In the genomic region with DNA sequence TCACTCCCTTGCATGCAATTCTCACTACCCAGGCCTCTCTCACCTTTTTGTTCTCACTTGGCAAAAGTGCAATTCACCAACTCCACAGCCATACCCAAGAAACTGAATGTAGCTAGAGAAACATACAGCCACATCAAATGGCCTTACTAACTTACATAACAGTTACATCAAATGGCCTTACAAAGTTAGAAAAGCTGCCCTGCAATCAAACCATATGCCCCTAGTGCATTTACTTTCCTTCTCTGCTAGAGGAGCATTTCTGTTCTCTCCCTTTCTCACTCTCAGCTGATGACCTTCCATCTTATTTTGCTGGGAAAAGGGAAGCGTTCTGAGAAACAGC, we compare ENCODE assay signal across 19 cellular contexts. TPM values are rescaled to one million over a fixed set of nuclear protein-coding genes. Genes with fewer than 3 reads are reported as not detected.
A peak's percentile ranks its signal among the peaks of the same experiment; 100 is the strongest.
DNase-seq lines count a peak whose midpoint lies in the region; ATAC-seq, FAIRE-seq and TF ChIP-seq lines count a peak whose summit lies in the region.
"Had no signal": no experiment of that assay in that cellular context is flagged by ENCODE, and none has a peak within 500 bp of the region (broad histone marks: within the 10 kb centered on the region; RNA-seq: fewer than 3 reads in every experiment).

No MANE protein-coding gene starts in this region.

- peaks cover 4% of the 10 kb centered on the region for H3K4me1 ChIP-seq in right cardiac atrium (ENCODE audit: control insufficient read depth, insufficient read depth, low read length)
- H3K4me1 ChIP-seq in heart left ventricle: peaks cover 0 to 54% (median 17%) of the 10 kb centered on the region in 12 donors
- H3K4me1 ChIP-seq in GM12878 (ENCODE audit: control insufficient read depth, insufficient read depth, low read length): peaks cover 6% of the 10 kb centered on the region; the same call in 1 of the 2 replicates
- no peaks in the 10 kb centered on the region for H3K4me1 ChIP-seq in mesodermal cell (ENCODE audit: control insufficient read depth, insufficient read depth, low read length, poor library complexity, severe bottlenecking)
- no peaks in the 10 kb centered on the region for H3K4me1 ChIP-seq in neural progenitor cell

- H4K20me1 ChIP-seq in GM12878 (ENCODE audit: control insufficient read depth, insufficient read depth) (no peaks in the 10 kb centered on the region), neural progenitor cell (ENCODE audit: low read depth) (no peaks in the 10 kb centered on the region)

- no TSS peak for BruUV-seq in GM12878 (replicated peaks; lab: Mats Ljungman, UMichigan)

- RAD21 ChIA-PET in GM12878 (lab: Charles Lee; ENCODE audit: unreplicated experiment): interaction anchor here (1.0 kb wide), 1 partner anchor 23 kb away, joined by 3 read pairs; no protein-coding TSS in a partner anchor

- H3K36me3 ChIP-seq in heart left ventricle: no peaks in the 10 kb centered on the region
- no peaks in the 10 kb centered on the region for H3K36me3 ChIP-seq in GM12878 (ENCODE audit: control insufficient read depth in 2 of 2, insufficient read depth in 2 of 2, low read length in 1 of 2)
- H3K36me3 ChIP-seq in mesodermal cell (ENCODE audit: control insufficient read depth, insufficient read depth, low read length): no peaks in the 10 kb centered on the region
- no peaks in the 10 kb centered on the region for H3K36me3 ChIP-seq in neural progenitor cell

- no peak overlapping the region for H2AFZ ChIP-seq in GM12878 (ENCODE audit: control insufficient read depth, low read depth, low read length)
- H2AFZ ChIP-seq in neural progenitor cell (replicated peaks): no peak overlapping the region

- TF ChIP-seq RAD21 in GM12878 (IDR thresholded peaks at IDR 0.05; ENCODE audit: insufficient read depth, low read depth, low read length): no peak

- WGBS in right cardiac atrium: 80% methylated on average over 1 of the region's 1 CpG
- 66 to 80% (median 79%) methylated on average over 1 of the region's 1 CpG for WGBS in heart left ventricle, 4 donors
- 81% methylated on average over 1 of the region's 1 CpG for WGBS in GM12878 (ENCODE audit: insufficient coverage, insufficient replicate concordance, low lambda C conversion rate, missing lambda C conversion rate)
- WGBS in mesodermal cell (ENCODE audit: insufficient coverage in 2 of 2), 2 experiments: 92% methylated on average over 1 of the region's 1 CpG; no CpG with 5 or more reads in 1 of the 2 experiments

- H3K9me3 ChIP-seq in right cardiac atrium (ENCODE audit: control insufficient read depth, low read length) (no peaks in the 10 kb centered on the region), heart left ventricle (no peaks in the 10 kb centered on the region), GM12878 (replicated peaks; ENCODE audit: control insufficient read depth, insufficient read depth, low read length) (no peaks in the 10 kb centered on the region), mesodermal cell (ENCODE audit: control insufficient read depth, low read length) (no peaks in the 10 kb centered on the region), neural progenitor cell (ENCODE audit: low read depth) (no peaks in the 10 kb centered on the region)

- H3K27me3 ChIP-seq in right cardiac atrium (ENCODE audit: control insufficient read depth, insufficient read depth): no peaks in the 10 kb centered on the region
- H3K27me3 ChIP-seq in heart left ventricle: no peaks in the 10 kb centered on the region
- H3K27me3 ChIP-seq in GM12878 (replicated peaks in 1 of 2; ENCODE audit: control insufficient read depth in 2 of 2, insufficient read depth in 2 of 2, low read length in 1 of 2): no peaks in the 10 kb centered on the region
- H3K27me3 ChIP-seq in neural progenitor cell: no peaks in the 10 kb centered on the region

- H3K27me3 Mint-ChIP-seq in neural progenitor cell (ENCODE audit: insufficient read depth, low read depth): no peaks in the 10 kb centered on the region

- CTCF ChIA-PET in GM12878 (lab: Yijun Ruan, JAX): interaction anchor here (1.1 to 7.7 kb wide), 5 partner anchors 10 to 360 kb away, joined by 3 to 46 read pairs (median 6); a partner anchor contains a TSS

- SMC1A ChIA-PET in GM12878 (lab: Charles Lee; ENCODE audit: uncharacterized antibody, unreplicated experiment): interaction anchor here (1.0 to 1.9 kb wide), 5 partner anchors 8 to 188 kb away, joined by 3 to 8 read pairs (median 6); a partner anchor contains a TSS

- no peak for TF ChIP-seq EP300 in GM12878 (IDR thresholded peaks at IDR 0.05; ENCODE audit: borderline replicate concordance in 1 of 2, control insufficient read depth in 1 of 2, low read depth in 2 of 2, low read length in 2 of 2)

- no peak for DNase-seq in right cardiac atrium
- no peak for DNase-seq in heart left ventricle
- DNase-seq in GM12878 (ENCODE audit: low read depth, low spot score): no peak
- no peak for DNase-seq in neural progenitor cell (ENCODE audit: low spot score)
- no peak for DNase-seq in NCI-H2227 treated with DMSO at 0.1 percent for 48 hours (lab: John Stamatoyannopoulos, UW)
- DNase-seq in LoVo (ENCODE audit: low spot score): no peak
- DNase-seq in activated CD8-positive, alpha-beta memory T cell treated with anti-CD3 and anti-CD28 coated beads for 24 hours: no peak
- DNase-seq: 8988T; Calu3; CD8-positive, alpha-beta T cell; EL; NCI-H1417; NCI-H187 treated with DMSO at 0.1 percent for 48 hours; NCI-H226; NCI-H524; NCI-H82 had no signal

- ATAC-seq in right cardiac atrium (no peak), heart left ventricle (no peak), GM12878 (peak; percentile 21; the same call in 2 of the 3 replicates)
- ATAC-seq: CD8-positive, alpha-beta T cell; HepG2 had no signal

- no peak overlapping the region for H3K4me3 Mint-ChIP-seq in neural progenitor cell
- H3K4me3 Mint-ChIP-seq: CD8-positive, alpha-beta T cell had no signal

- in situ Hi-C loops in GM12878 (cut with MboI): no loop called here

- H3K9me3 Mint-ChIP-seq in neural progenitor cell: no peaks in the 10 kb centered on the region
- H3K9me3 Mint-ChIP-seq: CD8-positive, alpha-beta T cell had no signal

- H3K36me3 Mint-ChIP-seq in neural progenitor cell: peaks cover 3% of the 10 kb centered on the region
- H3K36me3 Mint-ChIP-seq: CD8-positive, alpha-beta T cell had no signal

- H3F3A ChIP-seq in neural progenitor cell (ENCODE audit: low read depth): no peaks in the 10 kb centered on the region

- TF ChIP-seq POLR2A in heart left ventricle (IDR thresholded peaks at IDR 0.05): no peak
- no peak for TF ChIP-seq POLR2A in GM12878 (IDR thresholded peaks at IDR 0.05; ENCODE audit: low read depth, low read length)

- no peak overlapping the region for H3K27ac Mint-ChIP-seq in neural progenitor cell
- H3K27ac Mint-ChIP-seq: CD8-positive, alpha-beta T cell had no signal

- TF ChIP-seq CTCF in heart left ventricle (IDR thresholded peaks at IDR 0.05) (no peak), GM12878 (IDR thresholded peaks at IDR 0.05 in 2 of 3, conservative IDR thresholded peaks at IDR 0.05 in 1 of 3; ENCODE audit: control insufficient read depth in 2 of 3, extremely low read depth in 1 of 3, insufficient read depth in 1 of 3, low read depth in 3 of 3, low read length in 3 of 3) (no peak), neural progenitor cell (IDR thresholded peaks at IDR 0.05) (no peak)

- POLR2A ChIA-PET in GM12878 (lab: Charles Lee): no interaction called here

- FAIRE-seq in GM12878 (lab: Jason Lieb, UNC): no peak
- FAIRE-seq: H1, HepG2 had no signal

- no peak overlapping the region for H3K4me2 ChIP-seq in GM12878 (ENCODE audit: control insufficient read depth, insufficient read depth)
- H3K4me2 ChIP-seq in neural progenitor cell: no peak overlapping the region

- intact Hi-C loops in right cardiac atrium (cut with DNase I): no loop called here
- intact Hi-C loops in heart left ventricle (cut with DNase I): no loop called here
- intact Hi-C loops in GM12878 (cut with micrococcal nuclease; ENCODE audit: unreplicated experiment): no loop called here

- H3K4me1 Mint-ChIP-seq in neural progenitor cell: no peaks in the 10 kb centered on the region

- H3K79me2 ChIP-seq in GM12878 (ENCODE audit: control insufficient read depth, insufficient read depth, low read length) (no peaks in the 10 kb centered on the region), neural progenitor cell (ENCODE audit: low read depth) (no peaks in the 10 kb centered on the region)

- H3K4me3 ChIP-seq in right cardiac atrium (ENCODE audit: low read length): no peak overlapping the region
- peak overlapping the region in 5 of 12 donors; percentile 2 to 49 (median 11) for H3K4me3 ChIP-seq in heart left ventricle
- no peak overlapping the region for H3K4me3 ChIP-seq in GM12878
- no peak overlapping the region for H3K4me3 ChIP-seq in mesodermal cell (ENCODE audit: extremely low read depth, insufficient read depth, low read length, poor library complexity, severe bottlenecking)
- H3K4me3 ChIP-seq in neural progenitor cell: no peak overlapping the region

- H3K27ac ChIP-seq in right cardiac atrium (ENCODE audit: low read length) (peak overlapping the region; percentile 21), heart left ventricle (peak overlapping the region in 6 of 12 donors; percentile 1 to 79 (median 6)), GM12878 (ENCODE audit: control insufficient read depth, insufficient read depth) (no peak overlapping the region), mesodermal cell (ENCODE audit: low read depth, low read length, severe bottlenecking) (peak overlapping the region; percentile 63), neural progenitor cell (no peak overlapping the region)

- H3K9ac ChIP-seq in GM12878 (ENCODE audit: control insufficient read depth, insufficient read depth, low read length): no peak overlapping the region
- H3K9ac ChIP-seq in neural progenitor cell: no peak overlapping the region

RNA-seq across cellular contexts. Expression of a gene that starts 10.3 kb away (rescaled TPM):
- total RNA-seq in right cardiac atrium (100 to 1,000 TPM in 1 of 4 donors, 10 to 100 TPM in 3; 83.2 to 100 (median 84.9) TPM), heart left ventricle (10 to 100 TPM; 29.7 to 99.4 (median 44.0) TPM), GM12878 (2014; rRNA removed) (16.1 and 18.3 TPM in 2 replicates), GM12878 (2014; rRNA removed; fragmentation: Illumina TruSeq; extraction: Trizol) (19.4 and 20.2 TPM in 2 replicates), GM12878 (2021) (20.6 and 21.5 TPM in 2 replicates), neural progenitor cell (ENCODE audit: low replicate concordance) (35.2 and 67.4 TPM in 2 replicates)
- polyA plus RNA-seq in right cardiac atrium (69.1 TPM), heart left ventricle (10 to 100 TPM; 21.2 to 44.0 TPM), GM12878 (2011; rRNA removed) (43.6 and 55.5 TPM in 2 replicates), GM12878 (2014; fragmentation: Illumina TruSeq; extraction: Trizol) (26.9 and 30.4 TPM in 2 replicates), GM12878 (2014; fragmentation: Nextera tagmentation; extraction: Ambion mirVana) (10 to 100 TPM; 21.5 to 25.3 TPM), GM12878 (2014; rRNA removed) (14.2 and 15.4 TPM in 2 replicates), GM12878 (2016; fragmentation: Nextera tagmentation; extraction: Ambion mirVana) (10 to 100 TPM; 14.9 to 15.4 TPM)
- 32.3 and 37.1 TPM in 2 replicates for total RNA-seq in GM12878 (2013; cell fraction: nucleolus; rRNA removed)
- 16.8 TPM for polyA plus RNA-seq in GM12878 (2011; ENCODE audit: low read depth)
- 23.9 and 33.0 TPM in 2 replicates for polyA plus RNA-seq in GM12878 (2011; cell fraction: cytosol; rRNA removed)
- polyA plus RNA-seq in GM12878 (2011; cell fraction: nucleus; rRNA removed): 12.0 and 17.6 TPM in 2 replicates
- polyA plus RNA-seq in GM12878 (2012): 18.7 and 20.6 TPM in 2 replicates
- 30.4 and 38.0 TPM in 2 replicates for polyA minus RNA-seq in GM12878 (2011; rRNA and poly(A)+ RNA removed)
- polyA minus RNA-seq in GM12878 (2011; cell fraction: cytosol; rRNA and poly(A)+ RNA removed): 14.4 and 14.9 TPM in 2 replicates
- 8.8 and 12.3 TPM in 2 replicates for polyA minus RNA-seq in GM12878 (2011; cell fraction: nucleus; rRNA and poly(A)+ RNA removed)
- polyA plus RNA-seq in mesodermal cell (2013, experiment 1 of 2): 151 TPM
- 141 TPM for polyA plus RNA-seq in mesodermal cell (2013, experiment 2 of 2)

RNA-seq across cellular contexts. Expression of a gene that starts 11.6 kb away (rescaled TPM):
- total RNA-seq in right cardiac atrium: 1 to 10 TPM in 2 of 4 donors, under 1 TPM in 2; 0.42 to 2.0 (median 1.2) TPM
- polyA plus RNA-seq in right cardiac atrium: 0.20 TPM
- 1 to 10 TPM in 3 of 9 donors, under 1 TPM in 5, not detected in 1; 0.18 to 3.5 (median 0.73) TPM for total RNA-seq in heart left ventricle
- under 1 TPM; 0.08 to 0.55 TPM for polyA plus RNA-seq in heart left ventricle
- total RNA-seq in GM12878 (2013; cell fraction: nucleolus; rRNA removed): 6.3 and 6.5 TPM in 2 replicates
- total RNA-seq in GM12878 (2014; rRNA removed): 12.3 and 13.9 TPM in 2 replicates
- total RNA-seq in GM12878 (2014; rRNA removed; fragmentation: Illumina TruSeq; extraction: Trizol): 13.1 and 13.6 TPM in 2 replicates
- 10.3 and 14.2 TPM in 2 replicates for total RNA-seq in GM12878 (2021)
- polyA plus RNA-seq in GM12878 (2011; ENCODE audit: low read depth): 1.8 TPM
- polyA plus RNA-seq in GM12878 (2011; rRNA removed): 14.7 and 19.6 TPM in 2 replicates
- 7.5 and 8.4 TPM in 2 replicates for polyA plus RNA-seq in GM12878 (2011; cell fraction: cytosol; rRNA removed)
- 6.2 and 6.7 TPM in 2 replicates for polyA plus RNA-seq in GM12878 (2011; cell fraction: nucleus; rRNA removed)
- 2.3 and 3.4 TPM in 2 replicates for polyA plus RNA-seq in GM12878 (2012)
- polyA plus RNA-seq in GM12878 (2014; fragmentation: Illumina TruSeq; extraction: Trizol): 15.4 and 20.6 TPM in 2 replicates
- 1 to 10 TPM; 6.9 to 7.0 TPM for polyA plus RNA-seq in GM12878 (2014; fragmentation: Nextera tagmentation; extraction: Ambion mirVana)
- 7.2 and 8.8 TPM in 2 replicates for polyA plus RNA-seq in GM12878 (2014; rRNA removed)
- polyA plus RNA-seq in GM12878 (2016; fragmentation: Nextera tagmentation; extraction: Ambion mirVana): 10 to 100 TPM; 22.6 to 27.8 TPM
- 10.8 and 14.1 TPM in 2 replicates for polyA minus RNA-seq in GM12878 (2011; rRNA and poly(A)+ RNA removed)
- polyA minus RNA-seq in GM12878 (2011; cell fraction: cytosol; rRNA and poly(A)+ RNA removed): 4.0 and 4.9 TPM in 2 replicates
- 3.4 and 6.8 TPM in 2 replicates for polyA minus RNA-seq in GM12878 (2011; cell fraction: nucleus; rRNA and poly(A)+ RNA removed)
- 13.7 TPM for polyA plus RNA-seq in mesodermal cell (2013, experiment 1 of 2)
- 12.5 TPM for polyA plus RNA-seq in mesodermal cell (2013, experiment 2 of 2)
- total RNA-seq in neural progenitor cell (ENCODE audit: low replicate concordance): 19.9 and 47.7 TPM in 2 replicates

Comparison
In these comparisons a context has a peak if more than half of its experiments do, and no peak if none do; other contexts are left out.
1. H3K27ac ChIP-seq: peak in right cardiac atrium (single experiment) and mesodermal cell (single experiment); none in GM12878 (single experiment) and neural progenitor cell (single experiment).